ENCODE assay signal across 8 cellular contexts in the genomic region with DNA sequence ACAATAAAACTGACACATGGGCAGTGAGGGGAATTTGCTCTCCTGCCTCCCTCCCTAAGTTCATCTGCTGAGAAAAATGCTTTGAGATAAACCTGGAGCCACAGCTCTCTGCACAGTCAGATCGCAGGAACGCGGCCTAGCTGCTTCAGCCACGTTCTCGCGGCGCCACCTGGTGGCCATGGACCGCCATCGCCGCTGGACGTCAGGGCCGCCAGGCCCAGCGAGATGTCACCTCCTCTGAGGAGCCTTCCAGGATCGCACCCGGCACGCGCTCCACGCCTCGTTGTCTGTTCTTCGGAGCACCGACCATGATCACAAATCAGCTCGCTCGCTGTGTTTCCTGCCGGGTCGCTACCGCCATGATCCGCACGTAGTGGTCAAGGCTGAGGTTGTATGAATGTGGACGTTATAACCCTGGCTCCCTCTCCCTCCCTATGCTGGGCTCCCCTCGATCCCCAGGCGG. TPM values are rescaled to one million over a fixed set of nuclear protein-coding genes. Genes with fewer than 3 reads are reported as not detected.
DNase-seq lines count a peak whose midpoint lies in the region; ATAC-seq and TF ChIP-seq lines count a peak whose summit lies in the region.

No MANE protein-coding gene starts in this region.

- no peak overlapping the region for H3K27ac Mint-ChIP-seq in CD8-positive, alpha-beta T cell
- no peak overlapping the region for H3K27ac Mint-ChIP-seq in activated CD4-positive, alpha-beta T cell treated with anti-CD3 and anti-CD28 coated beads, Interleukin-2, amount 10 ng/mL, durations not matched to agents 24 days and 14 days
- H3K27ac Mint-ChIP-seq in stimulated activated effector memory CD8-positive, alpha-beta T cell treated with anti-CD3 and anti-CD28 coated beads, Interleukin-12 subunit alpha, Interleukin-12 subunit beta, amount 100 ng/mL, for 72 hours: no peak overlapping the region

- H3K9me3 Mint-ChIP-seq in CD8-positive, alpha-beta T cell: no peaks in the 10 kb centered on the region
- peaks cover 14% of the 10 kb centered on the region for H3K9me3 Mint-ChIP-seq in activated CD4-positive, alpha-beta T cell treated with anti-CD3 and anti-CD28 coated beads, Interleukin-2, amount 10 ng/mL, durations not matched to agents 24 days and 14 days
- peaks cover 5% of the 10 kb centered on the region for H3K9me3 Mint-ChIP-seq in stimulated activated effector memory CD8-positive, alpha-beta T cell treated with anti-CD3 and anti-CD28 coated beads, Interleukin-12 subunit alpha, Interleukin-12 subunit beta, amount 100 ng/mL, for 72 hours

- H3K36me3 Mint-ChIP-seq in CD8-positive, alpha-beta T cell: no peaks in the 10 kb centered on the region
- no peaks in the 10 kb centered on the region for H3K36me3 Mint-ChIP-seq in activated CD4-positive, alpha-beta T cell treated with anti-CD3 and anti-CD28 coated beads, Interleukin-2, amount 10 ng/mL, durations not matched to agents 24 days and 14 days (ENCODE audit: low read depth)
- H3K36me3 Mint-ChIP-seq in stimulated activated effector memory CD8-positive, alpha-beta T cell treated with anti-CD3 and anti-CD28 coated beads, Interleukin-12 subunit alpha, Interleukin-12 subunit beta, amount 100 ng/mL, for 72 hours: no peaks in the 10 kb centered on the region

- no peaks in the 10 kb centered on the region for H3K9me3 ChIP-seq in CD8-positive, alpha-beta T cell (ENCODE audit: low read length)

- TF ChIP-seq CTCF in CD8-positive, alpha-beta T cell (IDR thresholded peaks at IDR 0.05): peak; percentile 53

- H3K27me3 Mint-ChIP-seq in CD8-positive, alpha-beta T cell (ENCODE audit: low read depth): peaks cover 17% of the 10 kb centered on the region
- no peaks in the 10 kb centered on the region for H3K27me3 Mint-ChIP-seq in activated CD4-positive, alpha-beta T cell treated with anti-CD3 and anti-CD28 coated beads, Interleukin-2, amount 10 ng/mL, durations not matched to agents 24 days and 14 days

- POLR2A ChIA-PET in CD8-positive, alpha-beta T cell (lab: Charles Lee): no interaction called here

- DNase-seq in CD8-positive, alpha-beta T cell: peak; percentile 19 to 53 (median 37)
- peak; percentile 61 for DNase-seq in HuH-7.5 (ENCODE audit: low spot score)
- DNase-seq in activated CD4-positive, alpha-beta T cell treated with anti-CD3 and anti-CD28 coated beads, Interleukin-2, amount 10 ng/mL, durations not matched to agents 24 days and 14 days: peak; percentile 76
- peak; percentile 33 for DNase-seq in dedifferentiated amniotic fluid mesenchymal stem cell (ENCODE audit: extremely low spot score)
- peak; percentile 39 to 40 for DNase-seq in lung microvascular endothelial cell (ENCODE audit: low read depth in 2 of 2)
- peak; percentile 51 to 81 for DNase-seq in stimulated activated effector memory CD8-positive, alpha-beta T cell treated with anti-CD3 and anti-CD28 coated beads, Interleukin-12 subunit alpha, Interleukin-12 subunit beta, amount 100 ng/mL, for 72 hours (ENCODE audit: low spot score in 2 of 2)
- no peak for DNase-seq in NCI-H345 (lab: John Stamatoyannopoulos, UW)

- H3K4me3 Mint-ChIP-seq in CD8-positive, alpha-beta T cell: no peak overlapping the region
- H3K4me3 Mint-ChIP-seq in activated CD4-positive, alpha-beta T cell treated with anti-CD3 and anti-CD28 coated beads, Interleukin-2, amount 10 ng/mL, durations not matched to agents 24 days and 14 days: no peak overlapping the region
- H3K4me3 Mint-ChIP-seq in stimulated activated effector memory CD8-positive, alpha-beta T cell treated with anti-CD3 and anti-CD28 coated beads, Interleukin-12 subunit alpha, Interleukin-12 subunit beta, amount 100 ng/mL, for 72 hours: no peak overlapping the region

- CTCF ChIA-PET in CD8-positive, alpha-beta T cell (lab: Charles Lee): no interaction called here

- intact Hi-C loops in CD8-positive, alpha-beta T cell (cut with DNase I, micrococcal nuclease): loop anchor here in 1 of 2 experiments (2.0 to 5.0 kb wide), 2 partner anchors 846 to 1022 kb away; no protein-coding TSS in a partner anchor
- intact Hi-C loops in activated CD4-positive, alpha-beta T cell treated with anti-CD3 and anti-CD28 coated beads, Interleukin-2, amount 10 ng/mL, durations not matched to agents 24 days and 14 days (cut with micrococcal nuclease): no loop called here

- H3K4me3 ChIP-seq in CD8-positive, alpha-beta T cell (ENCODE audit: low read depth, low read length): no peak overlapping the region

- H3K4me1 ChIP-seq in CD8-positive, alpha-beta T cell (ENCODE audit: insufficient read depth, low read length): peaks cover 4% of the 10 kb centered on the region

- peaks cover 6% of the 10 kb centered on the region for H3K4me1 Mint-ChIP-seq in CD8-positive, alpha-beta T cell (ENCODE audit: low read depth)
- no peaks in the 10 kb centered on the region for H3K4me1 Mint-ChIP-seq in activated CD4-positive, alpha-beta T cell treated with anti-CD3 and anti-CD28 coated beads, Interleukin-2, amount 10 ng/mL, durations not matched to agents 24 days and 14 days
- peaks cover 8% of the 10 kb centered on the region for H3K4me1 Mint-ChIP-seq in stimulated activated effector memory CD8-positive, alpha-beta T cell treated with anti-CD3 and anti-CD28 coated beads, Interleukin-12 subunit alpha, Interleukin-12 subunit beta, amount 100 ng/mL, for 72 hours

- ATAC-seq in CD8-positive, alpha-beta T cell: no peak
- ATAC-seq in stimulated activated effector memory CD8-positive, alpha-beta T cell treated with anti-CD3 and anti-CD28 coated beads, Interleukin-12 subunit alpha, Interleukin-12 subunit beta, amount 100 ng/mL, for 72 hours: no peak
- no peak for ATAC-seq in HG03175 (IDR thresholded peaks at IDR 0.05; ENCODE audit: unreplicated experiment)

- no peaks in the 10 kb centered on the region for H3K27me3 ChIP-seq in CD8-positive, alpha-beta T cell (ENCODE audit: insufficient read depth, low read length)

- no peak overlapping the region for H3K27ac ChIP-seq in CD8-positive, alpha-beta T cell (ENCODE audit: low read depth, low read length)

- H3K36me3 ChIP-seq in CD8-positive, alpha-beta T cell (ENCODE audit: insufficient read depth, low read length): no peaks in the 10 kb centered on the region

RNA-seq across cellular contexts. Expression of a gene that starts 20.6 kb away (rescaled TPM):
- total RNA-seq in CD8-positive, alpha-beta T cell: not detected
- not detected in 2 replicates for total RNA-seq in activated CD4-positive, alpha-beta T cell treated with anti-CD3 and anti-CD28 coated beads, Interleukin-2, amount 10 ng/mL, durations not matched to agents 24 days and 14 days
- total RNA-seq in lung microvascular endothelial cell: not detected in 2 replicates

RNA-seq across cellular contexts. Expression of a gene that starts 45.8 kb away (rescaled TPM):
- not detected for total RNA-seq in CD8-positive, alpha-beta T cell
- total RNA-seq in activated CD4-positive, alpha-beta T cell treated with anti-CD3 and anti-CD28 coated beads, Interleukin-2, amount 10 ng/mL, durations not matched to agents 24 days and 14 days: not detected in 2 replicates
- not detected in 2 replicates for total RNA-seq in lung microvascular endothelial cell
